In the genomic region with DNA sequence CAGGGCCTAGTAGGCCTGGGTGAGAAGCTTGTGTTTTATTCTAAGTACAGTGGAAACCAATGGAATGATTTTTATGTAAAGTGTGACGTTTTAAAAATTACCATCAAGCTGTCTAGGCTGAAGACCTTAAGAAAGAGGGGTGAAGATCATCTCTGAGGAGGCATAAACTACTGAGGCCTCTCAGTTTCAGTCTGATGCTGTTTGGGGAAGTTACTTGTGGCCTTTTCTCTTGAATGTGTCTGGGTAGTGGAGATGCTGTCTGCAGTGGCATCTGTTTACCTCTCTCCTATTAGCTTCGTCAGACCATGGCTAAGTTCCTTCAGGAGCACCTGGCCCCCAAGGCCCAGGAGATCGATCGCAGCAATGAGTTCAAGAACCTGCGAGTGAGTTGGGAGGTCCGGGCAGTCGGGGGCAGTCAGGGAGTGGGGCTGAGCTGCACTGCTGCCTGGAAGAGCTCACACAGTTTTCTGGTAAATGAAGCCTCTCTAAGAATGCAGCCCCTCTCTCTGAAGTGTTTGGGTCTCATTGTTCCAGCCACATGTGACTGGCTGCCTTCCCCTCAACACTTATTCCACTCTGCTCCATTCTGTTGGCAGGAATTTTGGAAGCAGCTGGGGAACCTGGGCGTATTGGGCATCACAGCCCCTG, we compare ENCODE assay signal across 8 cellular contexts.
DNase-seq lines count a peak whose midpoint lies in the region; ATAC-seq and TF ChIP-seq lines count a peak whose summit lies in the region.

No MANE protein-coding gene starts in this region.

- CTCF ChIA-PET in GM10248 (lab: Yijun Ruan, JAX), result interaction anchor here (1.1 to 8.3 kb wide), 11 partner anchors 10 to 128 kb away, joined by 3 to 53 read pairs (median 7); a partner anchor contains a TSS

- DNase-seq in GM10248 (ENCODE audit: extremely low spot score) (peak; percentile 86), COR-L47 (lab: John Stamatoyannopoulos, UW) (no peak), KG1 (lab: John Stamatoyannopoulos, UW) (no peak)
- DNase-seq in stimulated activated CD4-positive, alpha-beta T cell treated with anti-CD3 and anti-CD28 coated beads, Interleukin-4, amount 100 ng/mL, for 24 hours, result no peak
- no peak for DNase-seq in stimulated activated CD4-positive, alpha-beta T cell treated with anti-CD3 and anti-CD28 coated beads, Interleukin-2, amount 100 ng/mL, for 24 hours

- H3K9me3 ChIP-seq in endocrine pancreas (ENCODE audit: control insufficient read depth, low read length), result no peaks in the 10 kb centered on the region

- no peak for TF ChIP-seq CTCF in GM10248 (IDR thresholded peaks at IDR 0.05; ENCODE audit: control extremely low read depth, extremely low read depth, low read depth, missing control alignments)

- H3K36me3 ChIP-seq in endocrine pancreas (ENCODE audit: control insufficient read depth, insufficient read depth, low read length), result no peaks in the 10 kb centered on the region

- H3K27me3 ChIP-seq in endocrine pancreas (ENCODE audit: control insufficient read depth, insufficient read depth, low read length), result no peaks in the 10 kb centered on the region

- H3K9ac ChIP-seq in endocrine pancreas (ENCODE audit: control insufficient read depth, insufficient read depth, low read length), result peak overlapping the region; percentile 22

- POLR2A ChIA-PET in GM10248 (lab: Yijun Ruan, JAX), result interaction anchor here (1.8 kb wide), 2 partner anchors 10 to 21 kb away, joined by 5 to 10 read pairs; no protein-coding TSS in a partner anchor

- no peak overlapping the region for H3K4me3 ChIP-seq in endocrine pancreas (ENCODE audit: control insufficient read depth, insufficient read depth, low read length)

- ATAC-seq in GM21381 (IDR thresholded peaks at IDR 0.05; ENCODE audit: unreplicated experiment) (peak; percentile 39), HG03571 (IDR thresholded peaks at IDR 0.05; ENCODE audit: unreplicated experiment) (peak; percentile 54)

- H3K4me1 ChIP-seq in endocrine pancreas (ENCODE audit: control insufficient read depth, insufficient read depth, low read length), result no peaks in the 10 kb centered on the region
